ENCODE assay signal across 1 cellular context in genomic region chr12:67354966-67355365, GRCh38.
TF ChIP-seq lines count a peak whose summit lies in the region.

No MANE protein-coding gene starts in this region.

TF ChIP-seq in H1, 55 proteins besides CTCF, POLR2A, EP300 and RAD21 (continued from another document):
- TF ChIP-seq BCL11A (IDR thresholded peaks at IDR 0.05; ENCODE audit: low read depth in 2 of 2, low read length in 2 of 2) (no peak), RFX5 (IDR thresholded peaks at IDR 0.05; ENCODE audit: borderline replicate concordance, low read depth, low read length) (no peak), SIRT6 (IDR thresholded peaks at IDR 0.05; ENCODE audit: low read length) (no peak), KDM5A (IDR thresholded peaks at IDR 0.05; ENCODE audit: low read length) (no peak), CHD1 (IDR thresholded peaks at IDR 0.05; ENCODE audit: low read depth, low read length) (no peak), RBBP5 (IDR thresholded peaks at IDR 0.05; ENCODE audit: borderline replicate concordance, low read depth, low read length) (no peak), JUND (IDR thresholded peaks at IDR 0.05; ENCODE audit: low read length) (no peak), SRF (IDR thresholded peaks at IDR 0.05; ENCODE audit: low read depth, low read length) (no peak), MAFK (IDR thresholded peaks at IDR 0.05; ENCODE audit: low read depth, low read length) (no peak), TCF12 (IDR thresholded peaks at IDR 0.05; ENCODE audit: low read depth, low read length) (no peak), ATF2 (IDR thresholded peaks at IDR 0.05; ENCODE audit: low read length) (no peak), BRCA1 (IDR thresholded peaks at IDR 0.05; ENCODE audit: low read depth, low read length) (no peak), SUZ12 (IDR thresholded peaks at IDR 0.05; ENCODE audit: low read length) (no peak), KDM4A (IDR thresholded peaks at IDR 0.05; ENCODE audit: low read depth, low read length, severe bottlenecking) (no peak)
